ENCODE assay signal across 16 cellular contexts in genomic region chr3:94522488-94522887, GRCh38.
A peak's percentile ranks its signal among the peaks of the same experiment; 100 is the strongest.
DNase-seq lines count a peak whose midpoint lies in the region; ATAC-seq and TF ChIP-seq lines count a peak whose summit lies in the region.
"Had no signal": no experiment of that assay in that cellular context is flagged by ENCODE, and none has a peak within 500 bp of the region (broad histone marks: within the 10 kb centered on the region; RNA-seq: fewer than 3 reads in every experiment).

No MANE protein-coding gene starts in this region.

- H3K9me3 Mint-ChIP-seq in endodermal cell (no peaks in the 10 kb centered on the region), nephron progenitor cell (no peaks in the 10 kb centered on the region)
- H3K9me3 Mint-ChIP-seq in activated CD4-positive, alpha-beta memory T cell treated with anti-CD3 and anti-CD28 coated beads for 36 hours = no peaks in the 10 kb centered on the region
- H3K9me3 Mint-ChIP-seq: CD8-positive, alpha-beta T cell had no signal

- no peaks in the 10 kb centered on the region for H3K36me3 Mint-ChIP-seq in endodermal cell (ENCODE audit: low read depth)
- H3K36me3 Mint-ChIP-seq in nephron progenitor cell (ENCODE audit: low read depth) = no peaks in the 10 kb centered on the region
- no peaks in the 10 kb centered on the region for H3K36me3 Mint-ChIP-seq in activated CD4-positive, alpha-beta memory T cell treated with anti-CD3 and anti-CD28 coated beads for 36 hours
- H3K36me3 Mint-ChIP-seq: CD8-positive, alpha-beta T cell; memory B cell had no signal

- H3K27ac ChIP-seq in endodermal cell (ENCODE audit: low read depth, low read length) = no peak overlapping the region
- H3K27ac ChIP-seq: coronary artery, esophagus squamous epithelium, neutrophil, stomach had no signal

- no peaks in the 10 kb centered on the region for H3K36me3 ChIP-seq in endodermal cell (ENCODE audit: control insufficient read depth, insufficient read depth, low read length)
- H3K36me3 ChIP-seq: esophagus squamous epithelium, neutrophil, stomach had no signal

- no peaks in the 10 kb centered on the region for H3K9me3 ChIP-seq in endodermal cell (ENCODE audit: control insufficient read depth, low read length)
- H3K9me3 ChIP-seq: esophagus squamous epithelium, neutrophil, stomach had no signal

- H3K9ac ChIP-seq in endodermal cell (ENCODE audit: extremely low read depth, low read length, poor library complexity, severe bottlenecking) = no peak overlapping the region

- CTCF ChIA-PET in activated CD4-positive, alpha-beta memory T cell treated with anti-CD3 and anti-CD28 coated beads for 36 hours (lab: Charles Lee) = no interaction called here

- no peak for ATAC-seq in HG02840 (IDR thresholded peaks at IDR 0.05; ENCODE audit: low FRiP score, unreplicated experiment)
- ATAC-seq: CD8-positive, alpha-beta T cell had no signal

- H3K27me3 Mint-ChIP-seq in endodermal cell (ENCODE audit: insufficient read depth) (no peaks in the 10 kb centered on the region), nephron progenitor cell (ENCODE audit: low read depth, poor library complexity) (peaks cover 4% of the 10 kb centered on the region)
- no peaks in the 10 kb centered on the region for H3K27me3 Mint-ChIP-seq in activated CD4-positive, alpha-beta memory T cell treated with anti-CD3 and anti-CD28 coated beads for 36 hours
- H3K27me3 Mint-ChIP-seq: memory B cell had no signal

- POLR2A ChIA-PET in activated CD4-positive, alpha-beta memory T cell treated with anti-CD3 and anti-CD28 coated beads for 36 hours (lab: Charles Lee) = no interaction called here

- DNase-seq in DMS53 treated with DMSO at 0.1 percent for 48 hours (lab: John Stamatoyannopoulos, UW; ENCODE audit: unreplicated experiment) = peak; percentile 0
- DNase-seq in OCI-M1 (lab: John Stamatoyannopoulos, UW) = peak; percentile 37
- no peak for DNase-seq in endodermal cell
- no peak for DNase-seq in nephron progenitor cell
- no peak for DNase-seq in stimulated activated CD4-positive, alpha-beta T cell treated with anti-CD3 and anti-CD28 coated beads, Interleukin-12 subunit alpha, Interleukin-12 subunit beta, amount 100 ng/mL, for 4 hours
- DNase-seq in GDM1 (lab: John Stamatoyannopoulos, UW) = no peak
- no peak for DNase-seq in activated CD4-positive, alpha-beta memory T cell treated with anti-CD3 and anti-CD28 coated beads for 36 hours
- DNase-seq: CD8-positive, alpha-beta T cell; esophagus squamous epithelium; NCI-H1436 treated with DMSO at 0.1 percent for 48 hours; NCI-H774; stomach had no signal

- H3K4me3 ChIP-seq in endodermal cell (ENCODE audit: low read length) = no peak overlapping the region
- H3K4me3 ChIP-seq: coronary artery, esophagus squamous epithelium, stomach had no signal

- H3K4me1 ChIP-seq in endodermal cell (ENCODE audit: control insufficient read depth, insufficient read depth, low read length) = peaks cover 16% of the 10 kb centered on the region

- no peaks in the 10 kb centered on the region for H3K27me3 ChIP-seq in endodermal cell (ENCODE audit: control insufficient read depth, insufficient read depth, low read length, poor library complexity, severe bottlenecking)
- H3K27me3 ChIP-seq: esophagus squamous epithelium, neutrophil, stomach had no signal

- H3K27ac Mint-ChIP-seq in endodermal cell (no peak overlapping the region), nephron progenitor cell (no peak overlapping the region)
- H3K27ac Mint-ChIP-seq in activated CD4-positive, alpha-beta memory T cell treated with anti-CD3 and anti-CD28 coated beads for 36 hours = no peak overlapping the region
- H3K27ac Mint-ChIP-seq: CD8-positive, alpha-beta T cell; memory B cell had no signal

- intact Hi-C loops in activated CD4-positive, alpha-beta memory T cell treated with anti-CD3 and anti-CD28 coated beads for 36 hours (cut with micrococcal nuclease) = no loop called here

- TF ChIP-seq CTCF in endodermal cell (conservative IDR thresholded peaks at IDR 0.05) (peak; percentile 82), nephron progenitor cell (IDR thresholded peaks at IDR 0.05) (peak; percentile 43)

- no peak overlapping the region for H3K4me3 Mint-ChIP-seq in endodermal cell
- no peak overlapping the region for H3K4me3 Mint-ChIP-seq in nephron progenitor cell
- H3K4me3 Mint-ChIP-seq in activated CD4-positive, alpha-beta memory T cell treated with anti-CD3 and anti-CD28 coated beads for 36 hours = no peak overlapping the region
- H3K4me3 Mint-ChIP-seq: CD8-positive, alpha-beta T cell; memory B cell had no signal

- H3K4me1 Mint-ChIP-seq in endodermal cell (peaks cover 38% of the 10 kb centered on the region), nephron progenitor cell (peaks cover 27% of the 10 kb centered on the region)
- H3K4me1 Mint-ChIP-seq in activated CD4-positive, alpha-beta memory T cell treated with anti-CD3 and anti-CD28 coated beads for 36 hours (ENCODE audit: low read depth) = no peaks in the 10 kb centered on the region
- H3K4me1 Mint-ChIP-seq: memory B cell had no signal

Comparison
In these comparisons a context has a peak if more than half of its experiments do, and no peak if none do; other contexts are left out.
1. DNase-seq: peak in DMS53 treated with DMSO at 0.1 percent for 48 hours (single experiment) and OCI-M1 (single experiment); none in endodermal cell (single experiment), nephron progenitor cell (single experiment), stimulated activated CD4-positive, alpha-beta T cell treated with anti-CD3 and anti-CD28 coated beads, Interleukin-12 subunit alpha, Interleukin-12 subunit beta, amount 100 ng/mL, for 4 hours (single experiment), GDM1 (single experiment) and activated CD4-positive, alpha-beta memory T cell treated with anti-CD3 and anti-CD28 coated beads for 36 hours (single experiment).